In genomic region chr2:204487447-204488229, GRCh38 we compare ENCODE assay signal across 1 cellular context.
TF ChIP-seq lines count a peak whose summit lies in the region.

No MANE protein-coding gene starts in this region.

TF ChIP-seq in HepG2, 621 proteins besides CTCF, POLR2A, EP300 and RAD21:
- TF ChIP-seq MED1 (CRISPR knock-in tag; IDR thresholded peaks at IDR 0.05) (peak; percentile 22; the same call in 1 of the 2 replicates), PAXIP1 (CRISPR knock-in tag; conservative IDR thresholded peaks at IDR 0.05) (peak; percentile 53; the same call in 1 of the 2 replicates), HNF4A (CRISPR knock-in tag; IDR thresholded peaks at IDR 0.05) (peak; percentile 32; the same call in 1 of the 2 replicates), CEBPB (IDR thresholded peaks at IDR 0.05; ENCODE audit: borderline replicate concordance, low read depth, low read length) (0 out of 2 replicates have a peak, but pooled peaks have one; percentile 16), GFI1 (CRISPR knock-in tag; IDR thresholded peaks at IDR 0.05; ENCODE audit: borderline replicate concordance) (peak; percentile 61; the same call in 1 of the 2 replicates), CREM (IDR thresholded peaks at IDR 0.05) (0 out of 2 replicates have a peak, but pooled peaks have one; percentile 7), CREM (CRISPR knock-in tag; IDR thresholded peaks at IDR 0.05) (no peak), RORA (CRISPR knock-in tag; IDR thresholded peaks at IDR 0.05) (no peak), YEATS4 (CRISPR knock-in tag; IDR thresholded peaks at IDR 0.05; ENCODE audit: borderline replicate concordance) (no peak)
